In genomic region chr14:104421401-104421821, GRCh38 we compare ENCODE assay signal across 19 cellular contexts.
"Had no signal": no experiment of that assay in that cellular context is flagged by ENCODE, and none has a peak within 500 bp of the region (broad histone marks: within the 10 kb centered on the region; RNA-seq: fewer than 3 reads in every experiment).

No MANE protein-coding gene starts in this region.

- H3K36me3 Mint-ChIP-seq: activated naive CD8-positive, alpha-beta T cell treated with anti-CD3 and anti-CD28 coated beads, Interleukin-2, amount 10 ng/mL, durations not matched to agents 7 days and 5 days; immature natural killer cell; neural progenitor cell; stimulated activated effector memory CD8-positive, alpha-beta T cell treated with anti-CD3 and anti-CD28 coated beads, Interleukin-12 subunit alpha, Interleukin-12 subunit beta, amount 100 ng/mL, for 72 hours; WTC11 had no signal

- H3K4me3 ChIP-seq: gastrocnemius medialis, heart left ventricle, lung, neural progenitor cell, pancreas, uterus had no signal

- H3K9me3 ChIP-seq: gastrocnemius medialis, heart left ventricle, pancreas, uterus had no signal

- H3K27ac Mint-ChIP-seq: activated naive CD8-positive, alpha-beta T cell treated with anti-CD3 and anti-CD28 coated beads, Interleukin-2, amount 10 ng/mL, durations not matched to agents 7 days and 5 days; immature natural killer cell; stimulated activated effector memory CD8-positive, alpha-beta T cell treated with anti-CD3 and anti-CD28 coated beads, Interleukin-12 subunit alpha, Interleukin-12 subunit beta, amount 100 ng/mL, for 72 hours; WTC11 had no signal

- H3K27ac ChIP-seq: brain microvascular endothelial cell, epithelial cell of prostate, gastrocnemius medialis, heart left ventricle, neural progenitor cell, pancreas, uterus had no signal

- H3K27me3 ChIP-seq: brain microvascular endothelial cell, heart left ventricle, neural progenitor cell, pancreas, uterus had no signal

- H3K4me1 ChIP-seq: gastrocnemius medialis, pancreas, uterus had no signal

- H3K36me3 ChIP-seq: brain microvascular endothelial cell, gastrocnemius medialis, heart left ventricle, neural progenitor cell, pancreas, uterus had no signal

- H3K9me3 Mint-ChIP-seq: activated naive CD8-positive, alpha-beta T cell treated with anti-CD3 and anti-CD28 coated beads, Interleukin-2, amount 10 ng/mL, durations not matched to agents 7 days and 5 days; activated T-cell treated with anti-CD3 and anti-CD28 coated beads, Interleukin-2, amount 50 U/mL, for 4 hours; effector memory CD8-positive, alpha-beta T cell; immature natural killer cell; neural progenitor cell; stimulated activated effector memory CD8-positive, alpha-beta T cell treated with anti-CD3 and anti-CD28 coated beads, Interleukin-12 subunit alpha, Interleukin-12 subunit beta, amount 100 ng/mL, for 72 hours; WTC11 had no signal

- ATAC-seq: activated T-cell treated with anti-CD3 and anti-CD28 coated beads, Interleukin-2, amount 50 U/mL, for 4 hours; effector memory CD8-positive, alpha-beta T cell; gastrocnemius medialis; heart left ventricle; pancreas; WTC11 had no signal

- H3K4me3 Mint-ChIP-seq: activated naive CD8-positive, alpha-beta T cell treated with anti-CD3 and anti-CD28 coated beads, Interleukin-2, amount 10 ng/mL, durations not matched to agents 7 days and 5 days; activated T-cell treated with anti-CD3 and anti-CD28 coated beads, Interleukin-2, amount 50 U/mL, for 4 hours; effector memory CD8-positive, alpha-beta T cell; immature natural killer cell; neural progenitor cell; stimulated activated effector memory CD8-positive, alpha-beta T cell treated with anti-CD3 and anti-CD28 coated beads, Interleukin-12 subunit alpha, Interleukin-12 subunit beta, amount 100 ng/mL, for 72 hours; WTC11 had no signal

- H3K4me1 Mint-ChIP-seq: activated naive CD8-positive, alpha-beta T cell treated with anti-CD3 and anti-CD28 coated beads, Interleukin-2, amount 10 ng/mL, durations not matched to agents 7 days and 5 days; immature natural killer cell had no signal

- FAIRE-seq: pancreas had no signal

- DNase-seq: activated CD4-positive, alpha-beta T cell treated with anti-CD3 and anti-CD28 coated beads, Interleukin-2, amount 50 U/mL, for 1 hour; activated gamma-delta T cell; activated naive CD8-positive, alpha-beta T cell treated with anti-CD3 and anti-CD28 coated beads, Interleukin-2, amount 10 ng/mL, durations not matched to agents 7 days and 5 days; activated T-cell treated with anti-CD3 and anti-CD28 coated beads, Interleukin-2, amount 50 U/mL, for 4 hours; brain microvascular endothelial cell; cerebellar nuclear complex; dermis blood vessel endothelial cell; effector memory CD8-positive, alpha-beta T cell; gastrocnemius medialis; heart left ventricle; immature natural killer cell; midbrain; uterus had no signal
